Comparison of ENCODE assay signal across 8 cellular contexts in the genomic region with DNA sequence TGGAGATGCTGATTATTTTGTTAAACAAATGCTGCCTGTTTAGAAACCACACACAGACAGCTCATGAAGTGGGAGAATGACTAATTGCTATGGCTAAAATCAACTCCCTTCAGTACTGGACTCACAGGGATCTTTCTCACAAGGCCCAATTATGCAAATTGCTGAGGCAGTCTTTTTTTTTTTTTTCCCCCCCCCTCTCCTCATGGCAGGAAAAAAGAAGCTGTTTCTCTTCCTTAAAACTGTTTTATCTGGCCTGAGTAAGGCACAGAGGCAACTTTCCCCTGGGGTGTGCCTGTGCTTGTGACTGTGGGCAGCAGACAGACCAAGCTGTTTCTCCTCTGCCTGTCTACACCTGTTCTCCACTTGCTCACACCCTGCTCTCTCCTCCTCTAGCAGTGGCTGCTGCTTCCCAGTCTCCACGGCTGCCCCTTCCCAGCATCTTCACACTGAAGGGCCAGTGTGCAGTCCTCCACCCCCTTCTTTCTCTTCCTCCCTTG.
DNase-seq lines count a peak whose midpoint lies in the region; TF ChIP-seq lines count a peak whose summit lies in the region.

No MANE protein-coding gene starts in this region.

- no peaks in the 10 kb centered on the region for H3K79me2 ChIP-seq in PC-9 (ENCODE audit: low read depth)

- no TSS peak for BruUV-seq in PC-9 (replicated peaks; lab: Mats Ljungman, UMichigan)

- H3K27ac Mint-ChIP-seq in CD4-positive, alpha-beta memory T cell, result peak overlapping the region in 2 of 7 donors; percentile 0 to 48

- peaks cover 70% of the 10 kb centered on the region for H3K4me1 ChIP-seq in PC-9 (replicated peaks; ENCODE audit: insufficient read depth)
- H3K4me1 ChIP-seq in CD4-positive, alpha-beta memory T cell (ENCODE audit: insufficient read depth, low read length), result peaks cover 45% of the 10 kb centered on the region

- H4K20me1 ChIP-seq in PC-9 (ENCODE audit: insufficient read depth), result no peaks in the 10 kb centered on the region

- H3F3A ChIP-seq in PC-9 (ENCODE audit: insufficient read depth, low read depth), result peaks cover 59% of the 10 kb centered on the region

- no peaks in the 10 kb centered on the region for H3K27me3 ChIP-seq in PC-9 (ENCODE audit: insufficient read depth, low read depth)
- no peaks in the 10 kb centered on the region for H3K27me3 ChIP-seq in CD4-positive, alpha-beta memory T cell (ENCODE audit: insufficient read depth, low read length)

- no peak overlapping the region for H2AFZ ChIP-seq in PC-9

- POLR2A ChIA-PET in PC-9 (lab: Charles Lee; ENCODE audit: unreplicated experiment), result interaction anchor here (0.5 to 0.7 kb wide), 2 partner anchors 102 to 127 kb away, joined by 7 to 25 read pairs; no protein-coding TSS in a partner anchor
- POLR2A ChIA-PET in CD4-positive, alpha-beta memory T cell (lab: Charles Lee; ENCODE audit: partially characterized antibody), result no interaction called here

- intact Hi-C loops in PC-9 (cut with micrococcal nuclease; ENCODE audit: unreplicated experiment), result no loop called here
- intact Hi-C loops in CD4-positive, alpha-beta memory T cell (cut with micrococcal nuclease), result no loop called here

- CTCF ChIA-PET in PC-9 (lab: Charles Lee), result interaction anchor here (0.6 kb wide), 3 partner anchors 13 to 905 kb away, joined by 3 to 6 read pairs (median 5); a partner anchor contains a TSS
- CTCF ChIA-PET in CD4-positive, alpha-beta memory T cell (lab: Charles Lee; ENCODE audit: partially characterized antibody), result interaction anchor here (2.2 to 8.9 kb wide), 3 partner anchors 11 to 491 kb away, joined by 8 to 233 read pairs (median 111); a partner anchor contains a TSS

- H3K27me3 Mint-ChIP-seq in CD4-positive, alpha-beta memory T cell, result peaks cover 8 to 18% of the 10 kb centered on the region in 2 donors

- peak overlapping the region in 3 of 8 donors; percentile 8 to 82 (median 17) for H3K4me3 Mint-ChIP-seq in CD4-positive, alpha-beta memory T cell

- no peaks in the 10 kb centered on the region for H3K36me3 ChIP-seq in PC-9 (ENCODE audit: low read depth)
- no peaks in the 10 kb centered on the region for H3K36me3 ChIP-seq in CD4-positive, alpha-beta memory T cell (ENCODE audit: insufficient read depth, low read length)

- no peaks in the 10 kb centered on the region for H3K9me2 ChIP-seq in PC-9 (ENCODE audit: insufficient read depth)

- peak; percentile 58 for DNase-seq in DMS53 treated with DMSO at 0.1 percent for 48 hours (lab: John Stamatoyannopoulos, UW; ENCODE audit: unreplicated experiment)
- peak; percentile 89 for DNase-seq in H4 (ENCODE audit: low spot score)
- DNase-seq in PC-9, result peak in 1 of 2 experiments; percentile 89
- peak; percentile 65 for DNase-seq in germinal center (ENCODE audit: low spot score)
- DNase-seq in CD4-positive, alpha-beta memory T cell, result no peak
- no peak for DNase-seq in cerebellar nuclear complex (lab: John Stamatoyannopoulos, UW)
- DNase-seq in activated effector memory CD4-positive, alpha-beta T cell treated with anti-CD3 and anti-CD28 coated beads, Interleukin-2, amount 50 U/mL, for 16 hours, result no peak
- no peak for DNase-seq in SKM-1 treated with dmso at 0.1 percent for 144 hours (lab: John Stamatoyannopoulos, UW; ENCODE audit: unreplicated experiment)

- H3K27ac ChIP-seq in PC-9, result peak overlapping the region; percentile 84
- no peak overlapping the region for H3K27ac ChIP-seq in CD4-positive, alpha-beta memory T cell (ENCODE audit: low read depth, low read length)

- no peak for TF ChIP-seq CTCF in PC-9 (conservative IDR thresholded peaks at IDR 0.05)

- H3K36me3 Mint-ChIP-seq in CD4-positive, alpha-beta memory T cell, result no peaks in the 10 kb centered on the region

- H3K4me2 ChIP-seq in PC-9, result peak overlapping the region; percentile 84

- H3K4me3 ChIP-seq in PC-9, result peak overlapping the region; percentile 54; the same call in 1 of the 2 replicates
- no peak overlapping the region for H3K4me3 ChIP-seq in CD4-positive, alpha-beta memory T cell (ENCODE audit: low read length in 2 of 2)

- H3K4me1 Mint-ChIP-seq in CD4-positive, alpha-beta memory T cell, result peaks cover 30 to 48% (median 42%) of the 10 kb centered on the region in 4 donors

- no peaks in the 10 kb centered on the region for H3K9me3 ChIP-seq in PC-9 (ENCODE audit: insufficient read depth, low read depth)
- H3K9me3 ChIP-seq in CD4-positive, alpha-beta memory T cell (ENCODE audit: control insufficient read depth in 1 of 2, low read length in 2 of 2), result no peaks in the 10 kb centered on the region

- H3K9me3 Mint-ChIP-seq in CD4-positive, alpha-beta memory T cell, result no peaks in the 10 kb centered on the region

Comparison
In these comparisons a context has a peak if more than half of its experiments do, and no peak if none do; other contexts are left out.
1. DNase-seq: peak in DMS53 treated with DMSO at 0.1 percent for 48 hours (single experiment), H4 (single experiment) and germinal center (single experiment); none in CD4-positive, alpha-beta memory T cell (0 of 5), cerebellar nuclear complex (0 of 2), activated effector memory CD4-positive, alpha-beta T cell treated with anti-CD3 and anti-CD28 coated beads, Interleukin-2, amount 50 U/mL, for 16 hours (single experiment) and SKM-1 treated with dmso at 0.1 percent for 144 hours (single experiment).